In the genomic region with DNA sequence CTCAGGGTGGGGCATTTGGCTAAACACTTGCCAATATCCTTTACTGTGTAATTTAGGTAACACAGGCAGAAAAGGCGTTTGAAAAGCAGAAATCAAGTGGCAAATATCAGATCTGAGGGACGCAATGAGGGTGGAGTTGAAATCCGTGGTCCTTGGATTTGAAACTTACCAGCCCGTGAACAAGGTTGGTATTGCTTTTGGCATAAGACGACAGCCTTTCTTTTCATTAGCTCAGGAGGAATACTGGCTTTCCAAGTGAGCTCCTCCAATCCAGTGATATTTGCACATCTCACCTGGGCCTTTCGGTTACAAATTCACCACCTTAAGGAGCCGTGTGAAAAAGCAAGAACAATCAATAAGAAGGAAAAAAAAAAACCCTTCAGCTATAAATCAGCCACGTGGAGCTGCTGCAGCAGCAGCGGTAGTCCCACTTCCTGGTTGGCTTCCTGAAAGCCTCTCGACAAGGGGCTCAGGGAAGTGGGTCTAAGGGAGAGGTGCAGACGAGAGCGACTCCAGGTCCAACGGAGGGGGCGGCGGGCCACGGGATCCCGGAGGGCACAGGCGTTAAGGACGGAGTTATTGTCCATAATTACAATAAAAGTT, we compare ENCODE assay signal across 8 cellular contexts.
DNase-seq lines count a peak whose midpoint lies in the region; FAIRE-seq and TF ChIP-seq lines count a peak whose summit lies in the region.

No MANE protein-coding gene starts in this region.

- H3K9me3 ChIP-seq in muscle layer of colon (ENCODE audit: low read length) = no peaks in the 10 kb centered on the region

- H3K4me1 ChIP-seq in muscle layer of colon (ENCODE audit: insufficient read depth, low read length) = peaks cover 16% of the 10 kb centered on the region

- H3K27ac ChIP-seq in muscle layer of colon (ENCODE audit: low read depth, low read length) = peak overlapping the region; percentile 40

- TF ChIP-seq CTCF in HFF-Myc (IDR thresholded peaks at IDR 0.05; ENCODE audit: low read depth, low read length, missing control alignments) = no peak

- peak overlapping the region; percentile 62 for H3K4me3 ChIP-seq in HFF-Myc (replicated peaks; ENCODE audit: low read depth, low read length)
- peak overlapping the region; percentile 56 to 85 for H3K4me3 ChIP-seq in muscle layer of colon (ENCODE audit: low read depth in 1 of 2, low read length in 2 of 2)

- no peak for TF ChIP-seq POLR2A in erythroblast (IDR thresholded peaks at IDR 0.05; ENCODE audit: low read length)

- DNase-seq in SIG-M5 treated with dmso at 0.1 percent for 504 hours (lab: John Stamatoyannopoulos, UW; ENCODE audit: unreplicated experiment) = peak; percentile 59
- DNase-seq in SIG-M5 (lab: John Stamatoyannopoulos, UW) = no peak
- no peak for DNase-seq in HFF-Myc (ENCODE audit: extremely low read depth, low read depth)
- DNase-seq in NCI-H1930 (lab: John Stamatoyannopoulos, UW) = peak; percentile 41 to 44
- DNase-seq in activated CD4-positive, alpha-beta T cell treated with anti-CD3 and anti-CD28 coated beads, Interleukin-2, amount 50 U/mL, for 4 hours = peak; percentile 3 to 4
- peak; percentile 39 to 43 for DNase-seq in erythroblast (lab: John Stamatoyannopoulos, UW)
- DNase-seq in urothelium cell line (ENCODE audit: low spot score) = peak; percentile 54

- H3K27me3 ChIP-seq in muscle layer of colon (ENCODE audit: control insufficient read depth in 1 of 2, insufficient read depth in 2 of 2, low read length in 2 of 2) = no peaks in the 10 kb centered on the region

- H3K9ac ChIP-seq in muscle layer of colon (ENCODE audit: low read length) = peak overlapping the region; percentile 15

- FAIRE-seq in urothelium cell line (lab: Jason Lieb, UNC) = no peak

- H3K36me3 ChIP-seq in muscle layer of colon (ENCODE audit: insufficient read depth, low read length) = no peaks in the 10 kb centered on the region

Comparison
In these comparisons a context has a peak if more than half of its experiments do, and no peak if none do; other contexts are left out.
1. DNase-seq: peak in SIG-M5 treated with dmso at 0.1 percent for 504 hours (single experiment), NCI-H1930 (2 of 2), activated CD4-positive, alpha-beta T cell treated with anti-CD3 and anti-CD28 coated beads, Interleukin-2, amount 50 U/mL, for 4 hours (2 of 2), erythroblast (2 of 2) and urothelium cell line (single experiment); none in SIG-M5 (single experiment) and HFF-Myc (single experiment).